11 cellular contexts compared by ENCODE assay signal in genomic region chr19:48631254-48631653, GRCh38. TPM values are rescaled to one million over a fixed set of nuclear protein-coding genes. Genes with fewer than 3 reads are reported as not detected.
DNase-seq lines count a peak whose midpoint lies in the region; ATAC-seq and TF ChIP-seq lines count a peak whose summit lies in the region.
"Had no signal": no experiment of that assay in that cellular context is flagged by ENCODE, and none has a peak within 500 bp of the region (broad histone marks: within the 10 kb centered on the region; RNA-seq: fewer than 3 reads in every experiment).

No MANE protein-coding gene starts in this region.

- H3K36me3 ChIP-seq in HUES6 (ENCODE audit: control insufficient read depth, insufficient read depth, low read length) = no peaks in the 10 kb centered on the region
- peaks cover 0 to 53% (median 6%) of the 10 kb centered on the region in 4 donors for H3K36me3 ChIP-seq in esophagus muscularis mucosa
- peaks cover 16% of the 10 kb centered on the region for H3K36me3 ChIP-seq in rectal smooth muscle tissue (ENCODE audit: control insufficient read depth, insufficient read depth, low read length)
- H3K36me3 ChIP-seq: breast epithelium had no signal

- no peak for ATAC-seq in GM19023 (IDR thresholded peaks at IDR 0.05; ENCODE audit: unreplicated experiment)
- ATAC-seq in HG03159 (IDR thresholded peaks at IDR 0.05; ENCODE audit: unreplicated experiment) = no peak

- TF ChIP-seq EP300 in esophagus muscularis mucosa (IDR thresholded peaks at IDR 0.05) = no peak

- H3K27ac ChIP-seq in C4-2B (peak overlapping the region; percentile 93), HUES6 (ENCODE audit: low read depth, low read length) (peak overlapping the region; percentile 49; the same call in 1 of the 2 replicates), esophagus muscularis mucosa (replicated peaks in 1 of 4) (peak overlapping the region; percentile 78 to 100 (median 90)), rectal smooth muscle tissue (ENCODE audit: low read depth, low read length) (peak overlapping the region; percentile 74)

- H3K9ac ChIP-seq in HUES6 (ENCODE audit: low read length) (peak overlapping the region; percentile 54), rectal smooth muscle tissue (ENCODE audit: low read length) (peak overlapping the region; percentile 36)

- H3K27me3 ChIP-seq in HUES6 (ENCODE audit: control insufficient read depth, insufficient read depth, low read length) (peaks cover 8% of the 10 kb centered on the region), esophagus muscularis mucosa (no peaks in the 10 kb centered on the region), rectal smooth muscle tissue (ENCODE audit: control insufficient read depth, insufficient read depth, low read length) (no peaks in the 10 kb centered on the region)
- H3K27me3 ChIP-seq: breast epithelium had no signal

- H3K4me1 ChIP-seq in HUES6 (ENCODE audit: control insufficient read depth, insufficient read depth, low read length) (peaks cover 39% of the 10 kb centered on the region), esophagus muscularis mucosa (peaks cover 54 to 75% (median 73%) of the 10 kb centered on the region in 4 donors), rectal smooth muscle tissue (ENCODE audit: control insufficient read depth, insufficient read depth, low read length) (peaks cover 38% of the 10 kb centered on the region)

- no peak for TF ChIP-seq CTCF in C4-2B (conservative IDR thresholded peaks at IDR 0.05)
- no peak for TF ChIP-seq CTCF in esophagus muscularis mucosa (IDR thresholded peaks at IDR 0.05)

- no peak for DNase-seq in esophagus muscularis mucosa (ENCODE audit: extremely low spot score)
- no peak for DNase-seq in activated effector memory CD4-positive, alpha-beta T cell treated with anti-CD3 and anti-CD28 coated beads, Interleukin-2, amount 50 U/mL, for 16 hours
- DNase-seq in effector CD8-positive, alpha-beta T cell (lab: John Stamatoyannopoulos, UW) = no peak
- DNase-seq: foreskin melanocyte; stimulated activated CD4-positive, alpha-beta T cell treated with anti-CD3 and anti-CD28 coated beads, Interleukin-2, amount 100 ng/mL, for 24 hours had no signal

- H3K4me3 ChIP-seq in HUES6 (ENCODE audit: low read depth, low read length) (peak overlapping the region; percentile 62), esophagus muscularis mucosa (peak overlapping the region in 2 of 4 donors; percentile 8 to 38), rectal smooth muscle tissue (ENCODE audit: low read length) (no peak overlapping the region)
- H3K4me3 ChIP-seq: breast epithelium had no signal

- TF ChIP-seq POLR2A in esophagus muscularis mucosa (IDR thresholded peaks at IDR 0.05; ENCODE audit: low read depth) = no peak

- H3K9me3 ChIP-seq in HUES6 (ENCODE audit: control insufficient read depth, insufficient read depth, low read depth, low read length) (no peaks in the 10 kb centered on the region), esophagus muscularis mucosa (no peaks in the 10 kb centered on the region)
- H3K9me3 ChIP-seq: breast epithelium had no signal

- intact Hi-C loops in esophagus muscularis mucosa (cut with DNase I) = no loop called here

- 56% methylated on average over 2 of the region's 3 CpGs for WGBS in esophagus muscularis mucosa

RNA-seq across cellular contexts. Expression of gene DBP, which starts 5.9 kb away (rescaled TPM):
- total RNA-seq in esophagus muscularis mucosa = 1 to 10 TPM; 3.0 to 9.3 (median 7.2) TPM

RNA-seq across cellular contexts. Expression of gene SPHK2, which starts 11.9 kb away (rescaled TPM):
- 10 to 100 TPM; 15.9 to 24.5 (median 17.0) TPM for total RNA-seq in esophagus muscularis mucosa

RNA-seq across cellular contexts. Expression of gene RPL18, which starts 12.3 kb away (rescaled TPM):
- 1,000 to 10,000 TPM; 1,298 to 2,105 (median 1,742) TPM for total RNA-seq in esophagus muscularis mucosa

RNA-seq across cellular contexts. Expression of gene CA11, which starts 14.7 kb away (rescaled TPM):
- total RNA-seq in esophagus muscularis mucosa = 10 to 100 TPM; 11.9 to 16.5 (median 14.9) TPM

RNA-seq across cellular contexts. Expression of gene FAM83E, which starts 16.4 kb away (rescaled TPM):
- under 1 TPM; 0.32 to 0.69 (median 0.37) TPM for total RNA-seq in esophagus muscularis mucosa
